In genomic region chr5:122313941-122314340, GRCh38 we compare ENCODE assay signal across 18 cellular contexts. TPM values are rescaled to one million over a fixed set of nuclear protein-coding genes. Genes with fewer than 3 reads are reported as not detected.
A peak's percentile ranks its signal among the peaks of the same experiment; 100 is the strongest.
DNase-seq lines count a peak whose midpoint lies in the region; ATAC-seq, FAIRE-seq and TF ChIP-seq lines count a peak whose summit lies in the region.
"Had no signal": no experiment of that assay in that cellular context is flagged by ENCODE, and none has a peak within 500 bp of the region (broad histone marks: within the 10 kb centered on the region; RNA-seq: fewer than 3 reads in every experiment).

No MANE protein-coding gene starts in this region.

- peaks cover 49% of the 10 kb centered on the region for H3K27me3 Mint-ChIP-seq in astrocyte (ENCODE audit: low read depth, unreplicated experiment)
- peaks cover 16% of the 10 kb centered on the region for H3K27me3 Mint-ChIP-seq in nephron (ENCODE audit: low read depth)
- H3K27me3 Mint-ChIP-seq in CD14-positive monocyte (ENCODE audit: low read depth in 3 of 3), result peaks cover 53 to 64% (median 56%) of the 10 kb centered on the region in 3 donors

- H3K27me3 ChIP-seq in astrocyte (ENCODE audit: insufficient read depth, low read length) (no peaks in the 10 kb centered on the region), vagina (no peaks in the 10 kb centered on the region)

- no peak for ATAC-seq in HG02759 (IDR thresholded peaks at IDR 0.05; ENCODE audit: unreplicated experiment)
- ATAC-seq: K562 had no signal

- no peaks in the 10 kb centered on the region for H3K36me3 ChIP-seq in astrocyte (ENCODE audit: insufficient read depth, low read length)
- no peaks in the 10 kb centered on the region for H3K36me3 ChIP-seq in vagina
- H3K36me3 ChIP-seq: SJCRH30 had no signal

- H3K4me3 Mint-ChIP-seq in astrocyte (ENCODE audit: unreplicated experiment), result no peak overlapping the region
- H3K4me3 Mint-ChIP-seq in nephron, result peak overlapping the region; percentile 89 to 99 (median 98)
- peak overlapping the region in 1 of 2 donors; percentile 88 for H3K4me3 Mint-ChIP-seq in CD14-positive monocyte

- H2AFZ ChIP-seq in astrocyte (ENCODE audit: low read depth, low read length), result no peak overlapping the region

- peaks cover 6% of the 10 kb centered on the region for H4K20me1 ChIP-seq in astrocyte (ENCODE audit: insufficient read depth, low read length)

- H3K27ac ChIP-seq in astrocyte (ENCODE audit: low read depth, low read length) (no peak overlapping the region), vagina (no peak overlapping the region)
- H3K27ac ChIP-seq: C4-2B, SJCRH30 had no signal

- H3K9ac ChIP-seq in astrocyte (ENCODE audit: low read length), result no peak overlapping the region

- H3K9me3 ChIP-seq in astrocyte (ENCODE audit: insufficient read depth, low read depth, low read length), result no peaks in the 10 kb centered on the region
- no peaks in the 10 kb centered on the region for H3K9me3 ChIP-seq in vagina
- H3K9me3 ChIP-seq: Caco-2, SJCRH30 had no signal

- H3K4me1 ChIP-seq in astrocyte (ENCODE audit: insufficient read depth, low read length), result peaks cover 8% of the 10 kb centered on the region
- H3K4me1 ChIP-seq in vagina, result peaks cover 17% of the 10 kb centered on the region
- H3K4me1 ChIP-seq: Caco-2, SJCRH30 had no signal

- no peak overlapping the region for H3K27ac Mint-ChIP-seq in astrocyte (ENCODE audit: unreplicated experiment)
- peak overlapping the region; percentile 90 to 99 (median 94) for H3K27ac Mint-ChIP-seq in nephron
- H3K27ac Mint-ChIP-seq in CD14-positive monocyte, result no peak overlapping the region

- H3K79me2 ChIP-seq in astrocyte (ENCODE audit: insufficient read depth, low read length), result peaks cover 14% of the 10 kb centered on the region

- no peaks in the 10 kb centered on the region for H3K36me3 Mint-ChIP-seq in astrocyte (ENCODE audit: low read depth, unreplicated experiment)
- H3K36me3 Mint-ChIP-seq in nephron (ENCODE audit: low read depth), result peaks cover 13% of the 10 kb centered on the region
- H3K36me3 Mint-ChIP-seq in CD14-positive monocyte, result no peaks in the 10 kb centered on the region

- H3K4me2 ChIP-seq in astrocyte (ENCODE audit: low read length), result peak overlapping the region; percentile 88

- intact Hi-C loops in vagina (cut with DNase I), result no loop called here
- intact Hi-C loops in CD14-positive monocyte (cut with micrococcal nuclease), result no loop called here

- peaks cover 8% of the 10 kb centered on the region for H3K4me1 Mint-ChIP-seq in astrocyte (ENCODE audit: low read depth, unreplicated experiment)
- peaks cover 41% of the 10 kb centered on the region for H3K4me1 Mint-ChIP-seq in nephron
- H3K4me1 Mint-ChIP-seq in CD14-positive monocyte, result peaks cover 5% of the 10 kb centered on the region

- H3K4me3 ChIP-seq in astrocyte (ENCODE audit: insufficient read depth, low read depth, low read length) (no peak overlapping the region), vagina (peak overlapping the region; percentile 69 to 81)
- H3K4me3 ChIP-seq: K562, SJCRH30 had no signal

- TF ChIP-seq CTCF in astrocyte (IDR thresholded peaks at IDR 0.05; ENCODE audit: insufficient read depth, low read depth, low read length) (no peak), nephron (IDR thresholded peaks at IDR 0.05; ENCODE audit: unreplicated experiment in 3 of 3) (no peak), vagina (IDR thresholded peaks at IDR 0.05) (no peak), CD14-positive monocyte (IDR thresholded peaks at IDR 0.05) (no peak)

- H3K9me3 Mint-ChIP-seq in astrocyte (ENCODE audit: unreplicated experiment), result no peaks in the 10 kb centered on the region
- peaks cover 5% of the 10 kb centered on the region for H3K9me3 Mint-ChIP-seq in nephron
- peaks cover 0 to 12% (median 0%) of the 10 kb centered on the region in 7 donors for H3K9me3 Mint-ChIP-seq in CD14-positive monocyte

- no peak for FAIRE-seq in astrocyte (lab: Jason Lieb, UNC)
- FAIRE-seq: GM12892, K562 had no signal

- no peak for TF ChIP-seq POLR2A in vagina (IDR thresholded peaks at IDR 0.05)

- DNase-seq in NCI-H748 treated with DMSO at 0.1 percent for 48 hours (lab: John Stamatoyannopoulos, UW) (peak; percentile 15), NCI-H748 (lab: John Stamatoyannopoulos, UW; ENCODE audit: unreplicated experiment) (no peak), astrocyte (ENCODE audit: low read depth) (no peak), vagina (ENCODE audit: extremely low spot score in 2 of 2) (no peak), CD14-positive monocyte (ENCODE audit: low spot score) (no peak), COR-L47 (lab: John Stamatoyannopoulos, UW) (no peak)
- DNase-seq: Caco-2, NCI-H146, NCI-H2171, NCI-H446 treated with DMSO at 0.1 percent for 48 hours, SJCRH30 had no signal

RNA-seq across cellular contexts. Expression of gene SNCAIP, which starts 1.9 kb away (rescaled TPM):
- total RNA-seq in astrocyte (0.84 and 1.7 TPM in 2 replicates), vagina (11.3 TPM)
- polyA plus RNA-seq in CD14-positive monocyte, result not detected
- total RNA-seq: G401, K562, RPMI7951 had no signal

Comparison
In these comparisons a context has a peak if more than half of its experiments do, and no peak if none do; other contexts are left out.
1. H3K27ac Mint-ChIP-seq: peak in nephron (3 of 3); none in astrocyte (single experiment) and CD14-positive monocyte (0 of 7).